Comparison of ENCODE assay signal across 9 cellular contexts in genomic region chr20:45100563-45101245, GRCh38. TPM values are rescaled to one million over a fixed set of nuclear protein-coding genes. Genes with fewer than 3 reads are reported as not detected.
DNase-seq lines count a peak whose midpoint lies in the region; ATAC-seq and TF ChIP-seq lines count a peak whose summit lies in the region.
"Had no signal": no experiment of that assay in that cellular context is flagged by ENCODE, and none has a peak within 500 bp of the region (broad histone marks: within the 10 kb centered on the region; RNA-seq: fewer than 3 reads in every experiment).

Gene KCNS1 (minus strand): TSS chr20:45101127. CDS start chr20:45099236, 1,891 bp downstream.

- no peak within 1 kb of the TSS for H3K4me3 Mint-ChIP-seq in activated CD4-positive, alpha-beta T cell treated with anti-CD3 and anti-CD28 coated beads for 36 hours

- H3K4me1 ChIP-seq in RWPE2 (ENCODE audit: insufficient read depth, poor library complexity, severe bottlenecking) (no peaks in the 10 kb centered on the region), osteoblast (ENCODE audit: insufficient read depth, low read length) (peaks cover 20% of the 10 kb centered on the region), prostate gland (replicated peaks) (peaks cover 5% of the 10 kb centered on the region)
- H3K4me1 ChIP-seq: HAP-1 had no signal

- ATAC-seq in RWPE2 (ENCODE audit: low read depth) = no peak
- ATAC-seq in activated CD4-positive, alpha-beta T cell treated with anti-CD3 and anti-CD28 coated beads for 36 hours = no peak

- peak within 1 kb of the TSS; percentile 66 for H3K4me2 ChIP-seq in osteoblast (ENCODE audit: insufficient read depth, low read length)

- H3K9me3 Mint-ChIP-seq in activated CD4-positive, alpha-beta T cell treated with anti-CD3 and anti-CD28 coated beads for 36 hours (ENCODE audit: low read depth) = no peaks in the 10 kb centered on the region

- no peaks in the 10 kb centered on the region for H3K79me2 ChIP-seq in osteoblast (ENCODE audit: insufficient read depth, low read length)

- DNase-seq in GM10266 (ENCODE audit: extremely low spot score) (peak; percentile 37), RWPE2 (ENCODE audit: low spot score) (peak; percentile 79), foreskin fibroblast (peak in 1 of 2 donors; percentile 48), osteoblast (ENCODE audit: insufficient read length, low spot score, missing footprints) (peak; percentile 95), NCI-H1930 (lab: John Stamatoyannopoulos, UW) (no peak), NCI-H2107 treated with DMSO at 0.1 percent for 48 hours (lab: John Stamatoyannopoulos, UW; ENCODE audit: unreplicated experiment) (no peak), prostate gland (ENCODE audit: low spot score) (no peak)
- no peak for DNase-seq in activated CD4-positive, alpha-beta T cell treated with anti-CD3 and anti-CD28 coated beads for 36 hours

- no peaks in the 10 kb centered on the region for H4K20me1 ChIP-seq in osteoblast (ENCODE audit: insufficient read depth, low read length)

- H3K4me3 ChIP-seq in RWPE2 (ENCODE audit: severe bottlenecking) = no peak within 1 kb of the TSS
- peak within 1 kb of the TSS; percentile 10 to 24 for H3K4me3 ChIP-seq in foreskin fibroblast (ENCODE audit: low read depth in 1 of 2, low read length in 2 of 2)
- peak within 1 kb of the TSS; percentile 60 for H3K4me3 ChIP-seq in osteoblast (ENCODE audit: insufficient read depth, low read length)
- H3K4me3 ChIP-seq in prostate gland = no peak within 1 kb of the TSS
- H3K4me3 ChIP-seq: HAP-1 had no signal

- H3K36me3 Mint-ChIP-seq in activated CD4-positive, alpha-beta T cell treated with anti-CD3 and anti-CD28 coated beads for 36 hours (ENCODE audit: low read depth) = no peaks in the 10 kb centered on the region

- H3K4me1 Mint-ChIP-seq in activated CD4-positive, alpha-beta T cell treated with anti-CD3 and anti-CD28 coated beads for 36 hours = peaks cover 15% of the 10 kb centered on the region

- H3K27me3 Mint-ChIP-seq in activated CD4-positive, alpha-beta T cell treated with anti-CD3 and anti-CD28 coated beads for 36 hours = peaks cover 36% of the 10 kb centered on the region

- H3K36me3 ChIP-seq in RWPE2 (ENCODE audit: low read depth) = no peaks in the 10 kb centered on the region
- H3K36me3 ChIP-seq in osteoblast (ENCODE audit: insufficient read depth, low read length) = no peaks in the 10 kb centered on the region
- H3K36me3 ChIP-seq in prostate gland = no peaks in the 10 kb centered on the region
- H3K36me3 ChIP-seq: HAP-1 had no signal

- 6% methylated on average over 37 of the region's 38 CpGs for whole genome bisulfite sequencing in prostate gland

- TF ChIP-seq CTCF in GM10266 (IDR thresholded peaks at IDR 0.05; ENCODE audit: control insufficient read depth, insufficient read depth, low read depth, missing control alignments) (no peak), RWPE2 (IDR thresholded peaks at IDR 0.05; ENCODE audit: poor library complexity, severe bottlenecking) (no peak), foreskin fibroblast (IDR thresholded peaks at IDR 0.05; ENCODE audit: low read depth, low read length) (no peak), osteoblast (IDR thresholded peaks at IDR 0.05; ENCODE audit: extremely low read depth, low read depth, low read length) (no peak), prostate gland (IDR thresholded peaks at IDR 0.05) (peak in 1 of 4 experiments; percentile 7)

- H3K27me3 ChIP-seq in RWPE2 (ENCODE audit: insufficient read depth, poor library complexity, severe bottlenecking) = peaks cover 19% of the 10 kb centered on the region
- H3K27me3 ChIP-seq in osteoblast (ENCODE audit: insufficient read depth, low read length) = no peaks in the 10 kb centered on the region
- peaks cover 3% of the 10 kb centered on the region for H3K27me3 ChIP-seq in prostate gland (replicated peaks; ENCODE audit: insufficient read depth)

- CTCF ChIA-PET in activated CD4-positive, alpha-beta T cell treated with anti-CD3 and anti-CD28 coated beads for 36 hours (lab: Charles Lee) = interaction anchor here (0.7 to 5.8 kb wide), 8 partner anchors 9 to 192 kb away, joined by 3 to 45 read pairs (median 4); no protein-coding TSS in a partner anchor

- TF ChIP-seq POLR2A in prostate gland (IDR thresholded peaks at IDR 0.05) = no peak

- H3K27ac ChIP-seq in RWPE2 (ENCODE audit: poor library complexity, severe bottlenecking) (no peak within 1 kb of the TSS), osteoblast (ENCODE audit: low read depth, low read length) (no peak within 1 kb of the TSS), prostate gland (no peak within 1 kb of the TSS)

- POLR2A ChIA-PET in activated CD4-positive, alpha-beta T cell treated with anti-CD3 and anti-CD28 coated beads for 36 hours (lab: Charles Lee) = no interaction called here

- H3K27ac Mint-ChIP-seq in activated CD4-positive, alpha-beta T cell treated with anti-CD3 and anti-CD28 coated beads for 36 hours = no peak within 1 kb of the TSS

- intact Hi-C loops in activated CD4-positive, alpha-beta T cell treated with anti-CD3 and anti-CD28 coated beads for 36 hours (cut with DNase I, micrococcal nuclease) = no loop called here
- intact Hi-C loops in prostate gland (cut with DNase I) = no loop called here

- peak within 1 kb of the TSS; percentile 74 for H2AFZ ChIP-seq in osteoblast (ENCODE audit: low read length)

- H3K9me3 ChIP-seq in RWPE2 (ENCODE audit: severe bottlenecking) (no peaks in the 10 kb centered on the region), osteoblast (ENCODE audit: low read depth, low read length) (no peaks in the 10 kb centered on the region), prostate gland (no peaks in the 10 kb centered on the region)
- H3K9me3 ChIP-seq: HAP-1 had no signal

RNA-seq across cellular contexts. Expression of gene KCNS1, which starts in this region (rescaled TPM):
- total RNA-seq in osteoblast (0.59 and 1.1 TPM in 2 replicates), prostate gland (1 to 10 TPM in 1 of 2 donors, under 1 TPM in 1; 0.09 to 4.7 TPM)
- total RNA-seq in activated CD4-positive, alpha-beta T cell treated with anti-CD3 and anti-CD28 coated beads for 36 hours = under 1 TPM; 0.66 to 0.79 TPM

Comparison
In these comparisons a context has a peak if more than half of its experiments do, and no peak if none do; other contexts are left out.
1. DNase-seq: peak in GM10266 (single experiment), RWPE2 (single experiment) and osteoblast (single experiment); none in NCI-H1930 (0 of 2), NCI-H2107 treated with DMSO at 0.1 percent for 48 hours (single experiment), activated CD4-positive, alpha-beta T cell treated with anti-CD3 and anti-CD28 coated beads for 36 hours (single experiment) and prostate gland (single experiment).
2. H3K4me3 ChIP-seq: peak in foreskin fibroblast (2 of 2) and osteoblast (single experiment); none in RWPE2 (single experiment) and prostate gland (0 of 2).